In genomic region chr12:15789215-15790171, GRCh38 we compare ENCODE assay signal across 1 cellular context.
TF ChIP-seq lines count a peak whose summit lies in the region.

EPS8 (minus strand) TSS chr12:15789388; CDS start chr12:15682951, 106,437 bp downstream.

TF ChIP-seq in HepG2, 621 proteins besides CTCF, POLR2A, EP300 and RAD21 (continued from another document and continues in another):
- TF ChIP-seq ZNF616 (CRISPR knock-in tag; IDR thresholded peaks at IDR 0.05; ENCODE audit: low read depth) (no peak; the same call in 1 of the 2 replicates), U2AF2 (IDR thresholded peaks at IDR 0.05; ENCODE audit: low read depth, low read length) (no peak), JDP2 (CRISPR knock-in tag; IDR thresholded peaks at IDR 0.05; ENCODE audit: borderline replicate concordance) (no peak), PRDM15 (CRISPR knock-in tag; IDR thresholded peaks at IDR 0.05) (peak; percentile 99), CSRNP2 (CRISPR knock-in tag; conservative IDR thresholded peaks at IDR 0.05; ENCODE audit: low read depth) (peak; percentile 89), POGK (CRISPR knock-in tag; conservative IDR thresholded peaks at IDR 0.05) (peak; percentile 98), ERF (CRISPR knock-in tag; IDR thresholded peaks at IDR 0.05) (peak; percentile 72), ZSCAN22 (CRISPR knock-in tag; IDR thresholded peaks at IDR 0.05) (no peak), ZNF335 (CRISPR knock-in tag; IDR thresholded peaks at IDR 0.05) (no peak), ZNF468 (CRISPR knock-in tag; IDR thresholded peaks at IDR 0.05) (no peak), TCF7L2 (IDR thresholded peaks at IDR 0.05; ENCODE audit: low read depth, low read length) (no peak), ZNF576 (CRISPR knock-in tag; IDR thresholded peaks at IDR 0.05) (0 out of 2 replicates have a peak, but pooled peaks have one; percentile 57), ZNF230 (CRISPR knock-in tag; IDR thresholded peaks at IDR 0.05) (peak; percentile 71; the same call in 1 of the 2 replicates), STAG1 (CRISPR knock-in tag; IDR thresholded peaks at IDR 0.05) (peak; percentile 16), SRSF9 (IDR thresholded peaks at IDR 0.05; ENCODE audit: borderline replicate concordance, insufficient read depth, low read depth, low read length, poor library complexity, severe bottlenecking) (no peak), ELF4 (CRISPR knock-in tag; IDR thresholded peaks at IDR 0.05; ENCODE audit: borderline replicate concordance) (no peak), ZMYM4 (CRISPR knock-in tag; IDR thresholded peaks at IDR 0.05) (peak; percentile 88), NR1H2 (CRISPR knock-in tag; IDR thresholded peaks at IDR 0.05; ENCODE audit: borderline replicate concordance, low read depth) (peak; percentile 67; the same call in 1 of the 2 replicates), NR2C2 (CRISPR knock-in tag; IDR thresholded peaks at IDR 0.05; ENCODE audit: borderline replicate concordance) (peak; percentile 91), CBFB (CRISPR knock-in tag; IDR thresholded peaks at IDR 0.05) (peak; percentile 80; the same call in 1 of the 2 replicates), SMARCC2 (IDR thresholded peaks at IDR 0.05) (no peak), AFF4 (CRISPR knock-in tag; IDR thresholded peaks at IDR 0.05) (no peak), GATAD1 (CRISPR knock-in tag; IDR thresholded peaks at IDR 0.05) (peak; percentile 72), ZFYVE20 (CRISPR knock-in tag; IDR thresholded peaks at IDR 0.05; ENCODE audit: borderline replicate concordance, low read depth) (no peak), ZNF430 (CRISPR knock-in tag; IDR thresholded peaks at IDR 0.05) (peak; percentile 72), FLYWCH1 (CRISPR knock-in tag; IDR thresholded peaks at IDR 0.05) (no peak), RBM39 (IDR thresholded peaks at IDR 0.05; ENCODE audit: low read depth, low read length, poor library complexity, severe bottlenecking) (peak; percentile 66), ZBTB2 (CRISPR knock-in tag; IDR thresholded peaks at IDR 0.05; ENCODE audit: low read depth) (peak; percentile 85; the same call in 1 of the 2 replicates), ZFY (CRISPR knock-in tag; IDR thresholded peaks at IDR 0.05) (peak; percentile 75), ZFP62 (CRISPR knock-in tag; IDR thresholded peaks at IDR 0.05) (no peak), ZNF546 (CRISPR knock-in tag; conservative IDR thresholded peaks at IDR 0.05) (peak; percentile 59), ZFP36L1 (CRISPR knock-in tag; IDR thresholded peaks at IDR 0.05) (peak; percentile 84; the same call in 1 of the 2 replicates), ZNF121 (CRISPR knock-in tag; IDR thresholded peaks at IDR 0.05) (peak; percentile 58; the same call in 1 of the 2 replicates), SRSF1 (optimal IDR thresholded peaks at IDR 0.05; ENCODE audit: low read depth, low read length) (peak; percentile 40), ZNF281 (CRISPR knock-in tag; IDR thresholded peaks at IDR 0.05; ENCODE audit: borderline replicate concordance) (peak; percentile 30; the same call in 1 of the 2 replicates), MED1 (CRISPR knock-in tag; IDR thresholded peaks at IDR 0.05) (peak; percentile 84), ZKSCAN1 (IDR thresholded peaks at IDR 0.05; ENCODE audit: low read length) (no peak), DMAP1 (CRISPR knock-in tag; IDR thresholded peaks at IDR 0.05) (peak; percentile 69), FOSL2 (CRISPR knock-in tag; IDR thresholded peaks at IDR 0.05) (peak; percentile 55), ZNF629 (CRISPR knock-in tag; conservative IDR thresholded peaks at IDR 0.05) (no peak; the same call in 1 of the 2 replicates), HNRNPH1 (optimal IDR thresholded peaks at IDR 0.05; ENCODE audit: low read depth, low read length) (peak; percentile 89), ZNF317 (CRISPR knock-in tag; IDR thresholded peaks at IDR 0.05) (peak; percentile 83)
- TF ChIP-seq, protein P1, sequence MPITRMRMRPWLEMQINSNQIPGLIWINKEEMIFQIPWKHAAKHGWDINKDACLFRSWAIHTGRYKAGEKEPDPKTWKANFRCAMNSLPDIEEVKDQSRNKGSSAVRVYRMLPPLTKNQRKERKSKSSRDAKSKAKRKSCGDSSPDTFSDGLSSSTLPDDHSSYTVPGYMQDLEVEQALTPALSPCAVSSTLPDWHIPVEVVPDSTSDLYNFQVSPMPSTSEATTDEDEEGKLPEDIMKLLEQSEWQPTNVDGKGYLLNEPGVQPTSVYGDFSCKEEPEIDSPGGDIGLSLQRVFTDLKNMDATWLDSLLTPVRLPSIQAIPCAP (CRISPR knock-in tag; IDR thresholded peaks at IDR 0.05; ENCODE audit: low read depth): 0 out of 2 replicates have a peak, but pooled peaks have one; percentile 14
- TF ChIP-seq, protein P2, sequence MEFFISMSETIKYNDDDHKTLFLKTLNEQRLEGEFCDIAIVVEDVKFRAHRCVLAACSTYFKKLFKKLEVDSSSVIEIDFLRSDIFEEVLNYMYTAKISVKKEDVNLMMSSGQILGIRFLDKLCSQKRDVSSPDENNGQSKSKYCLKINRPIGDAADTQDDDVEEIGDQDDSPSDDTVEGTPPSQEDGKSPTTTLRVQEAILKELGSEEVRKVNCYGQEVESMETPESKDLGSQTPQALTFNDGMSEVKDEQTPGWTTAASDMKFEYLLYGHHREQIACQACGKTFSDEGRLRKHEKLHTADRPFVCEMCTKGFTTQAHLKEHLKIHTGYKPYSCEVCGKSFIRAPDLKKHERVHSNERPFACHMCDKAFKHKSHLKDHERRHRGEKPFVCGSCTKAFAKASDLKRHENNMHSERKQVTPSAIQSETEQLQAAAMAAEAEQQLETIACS (CRISPR knock-in tag; IDR thresholded peaks at IDR 0.05): peak; percentile 94
